11 cellular contexts compared by ENCODE assay signal in the genomic region with DNA sequence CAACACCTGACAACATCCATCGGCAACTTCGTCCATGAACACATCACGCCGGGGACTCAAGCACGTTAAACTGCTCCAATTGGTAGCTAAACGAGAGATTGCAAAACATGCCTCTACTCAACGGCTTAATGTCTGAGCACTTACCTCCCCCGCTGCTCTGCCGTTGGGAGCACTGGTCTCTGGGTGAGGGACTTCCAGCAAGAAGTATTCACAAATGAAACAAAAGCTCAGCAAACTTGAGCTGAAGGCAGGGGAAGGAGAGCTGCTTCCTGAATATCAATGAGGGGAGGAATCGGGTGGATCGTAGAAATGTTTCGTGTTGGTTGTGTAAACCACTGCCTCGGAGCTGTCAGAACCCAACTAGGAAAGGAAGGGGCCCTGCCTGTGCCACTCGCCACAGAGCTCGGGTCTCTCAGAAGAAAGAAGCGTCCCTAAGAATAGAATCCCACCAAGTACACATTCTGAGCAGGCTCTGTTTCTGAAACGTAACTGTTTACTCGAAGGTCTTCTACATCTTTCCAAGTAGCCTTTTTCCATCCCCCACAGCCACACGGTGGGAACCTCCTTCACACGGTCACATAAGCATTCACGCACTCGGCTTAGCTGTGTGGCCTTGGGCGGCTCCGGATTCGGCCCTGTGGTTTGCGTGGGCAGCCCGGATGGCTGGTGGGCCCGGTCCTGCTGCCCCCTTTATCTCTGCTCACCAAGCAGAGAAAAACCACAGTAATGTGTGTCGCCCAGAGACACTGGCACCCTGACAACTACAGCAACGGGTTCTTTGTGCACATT. TPM values are rescaled to one million over a fixed set of nuclear protein-coding genes. Genes with fewer than 3 reads are reported as not detected.
DNase-seq lines count a peak whose midpoint lies in the region; ATAC-seq and TF ChIP-seq lines count a peak whose summit lies in the region.
"Had no signal": no experiment of that assay in that cellular context is flagged by ENCODE, and none has a peak within 500 bp of the region (broad histone marks: within the 10 kb centered on the region; RNA-seq: fewer than 3 reads in every experiment).

A gene (minus strand): TSS at position 216 of the 789 bp plus-strand sequence. CDS start 524 bp downstream, outside the sequence.

- H3K79me2 ChIP-seq in DND-41 (ENCODE audit: insufficient read depth, low read length) = no peaks in the 10 kb centered on the region

- H3K9me3 Mint-ChIP-seq in activated naive CD8-positive, alpha-beta T cell treated with anti-CD3 and anti-CD28 coated beads, Interleukin-2, amount 50 U/mL, for 24 hours = no peaks in the 10 kb centered on the region

- H3K36me3 ChIP-seq in DND-41 (ENCODE audit: insufficient read depth, low read length) = no peaks in the 10 kb centered on the region
- H3K36me3 ChIP-seq: tibial nerve had no signal

- H3K27me3 ChIP-seq in DND-41 (ENCODE audit: insufficient read depth, low read length, poor library complexity) = peaks cover 5% of the 10 kb centered on the region

- H3K27ac ChIP-seq in DND-41 (ENCODE audit: low read length) = no peak within 1 kb of the TSS
- H3K27ac ChIP-seq: tibial nerve had no signal

- H3K9ac ChIP-seq in DND-41 (ENCODE audit: low read depth, low read length) = no peak within 1 kb of the TSS

- TF ChIP-seq POLR2A in NB4 (IDR thresholded peaks at IDR 0.05; ENCODE audit: extremely low read depth, insufficient read length) = peak; percentile 34

- 0 out of 2 replicates have a peak within 1 kb of the TSS, but pooled peaks have one; percentile 4 for H2AFZ ChIP-seq in DND-41 (ENCODE audit: low read depth, low read length)

- no peaks in the 10 kb centered on the region for H3K9me3 ChIP-seq in DND-41 (ENCODE audit: insufficient read depth, low read length, severe bottlenecking)

- H3K4me3 ChIP-seq in DND-41 (ENCODE audit: low read depth in 1 of 2, low read length in 2 of 2) (no peak within 1 kb of the TSS), NB4 (ENCODE audit: low read depth, low read length) (no peak within 1 kb of the TSS)

- ATAC-seq in DND-41 (ENCODE audit: insufficient read depth, low read depth) (no peak), HG02678 (IDR thresholded peaks at IDR 0.05; ENCODE audit: unreplicated experiment) (no peak)
- no peak for ATAC-seq in activated naive CD8-positive, alpha-beta T cell treated with anti-CD3 and anti-CD28 coated beads, Interleukin-2, amount 50 U/mL, for 24 hours

- peak within 1 kb of the TSS; percentile 35 for H3K27ac Mint-ChIP-seq in activated naive CD8-positive, alpha-beta T cell treated with anti-CD3 and anti-CD28 coated beads, Interleukin-2, amount 50 U/mL, for 24 hours

- H3K4me1 ChIP-seq in DND-41 (ENCODE audit: insufficient read depth, low read length) = no peaks in the 10 kb centered on the region

- no peaks in the 10 kb centered on the region for H3K4me1 Mint-ChIP-seq in activated naive CD8-positive, alpha-beta T cell treated with anti-CD3 and anti-CD28 coated beads, Interleukin-2, amount 50 U/mL, for 24 hours

- H4K20me1 ChIP-seq in DND-41 (ENCODE audit: insufficient read depth, low read length) = no peaks in the 10 kb centered on the region

- H3K36me3 Mint-ChIP-seq in activated naive CD8-positive, alpha-beta T cell treated with anti-CD3 and anti-CD28 coated beads, Interleukin-2, amount 50 U/mL, for 24 hours (ENCODE audit: low read depth) = peaks cover 5% of the 10 kb centered on the region

- TF ChIP-seq CTCF in DND-41 (IDR thresholded peaks at IDR 0.05; ENCODE audit: borderline replicate concordance, extremely low read depth, low read length, poor library complexity, severe bottlenecking) (no peak), NB4 (IDR thresholded peaks at IDR 0.05; ENCODE audit: low read depth, low read length) (no peak)

- H3K4me2 ChIP-seq in DND-41 (ENCODE audit: insufficient read depth, low read length) = no peak within 1 kb of the TSS

- H3K4me3 Mint-ChIP-seq in activated naive CD8-positive, alpha-beta T cell treated with anti-CD3 and anti-CD28 coated beads, Interleukin-2, amount 50 U/mL, for 24 hours = no peak within 1 kb of the TSS

- H3K27me3 Mint-ChIP-seq in activated naive CD8-positive, alpha-beta T cell treated with anti-CD3 and anti-CD28 coated beads, Interleukin-2, amount 50 U/mL, for 24 hours = peaks cover 17% of the 10 kb centered on the region

- DNase-seq in DND-41 (no peak), NB4 (ENCODE audit: low read depth) (peak; percentile 98), myocyte (ENCODE audit: low read depth) (peak; percentile 8), ureter (ENCODE audit: low spot score) (no peak)
- peak; percentile 44 for DNase-seq in activated naive CD8-positive, alpha-beta T cell treated with anti-CD3 and anti-CD28 coated beads, Interleukin-2, amount 50 U/mL, for 24 hours
- no peak for DNase-seq in activated CD4-positive, CD25-positive, alpha-beta regulatory T cell treated with anti-CD3 and anti-CD28 coated beads, Interleukin-2, amount 50 U/mL, for 72 hours
- no peak for DNase-seq in effector CD8-positive, alpha-beta T cell (lab: John Stamatoyannopoulos, UW)
- DNase-seq: activated gamma-delta T cell, NCI-H510A treated with DMSO at 0.1 percent for 48 hours had no signal

RNA-seq across cellular contexts. Expression of the gene that starts here (rescaled TPM):
- total RNA-seq in myocyte = not detected in 2 replicates
- polyA plus RNA-seq in myocyte (2012) = not detected
- total RNA-seq in ureter = 0.34 TPM
- total RNA-seq: tibial nerve had no signal

Comparison
In these comparisons a context has a peak if more than half of its experiments do, and no peak if none do; other contexts are left out.
1. Peak in DNase-seq in myocyte; RNA of the gene not detected or under 1 TPM.
2. DNase-seq: peak in NB4 (single experiment) and activated naive CD8-positive, alpha-beta T cell treated with anti-CD3 and anti-CD28 coated beads, Interleukin-2, amount 50 U/mL, for 24 hours (single experiment); none in DND-41 (single experiment), activated CD4-positive, CD25-positive, alpha-beta regulatory T cell treated with anti-CD3 and anti-CD28 coated beads, Interleukin-2, amount 50 U/mL, for 72 hours (single experiment), effector CD8-positive, alpha-beta T cell (single experiment) and ureter (single experiment).